In the genomic region with DNA sequence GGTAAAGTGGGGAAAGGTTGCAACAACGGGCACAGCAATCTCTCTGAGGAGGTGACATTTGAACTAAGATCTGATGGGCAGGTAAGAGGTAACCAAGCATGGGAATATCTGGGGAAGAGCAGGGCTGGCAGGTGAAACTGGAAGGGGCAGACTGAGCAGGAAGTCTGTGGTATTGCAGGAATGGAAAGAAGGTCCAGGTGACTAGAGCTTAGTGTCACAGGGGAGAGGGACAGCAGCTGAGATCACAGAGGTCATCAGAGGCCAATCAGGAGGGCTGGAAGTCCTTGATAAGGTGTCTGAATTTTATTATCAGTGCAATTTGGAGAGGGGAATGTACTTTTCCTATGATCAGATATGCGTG, we compare ENCODE assay signal across 2 cellular contexts.
TF ChIP-seq lines count a peak whose summit lies in the region.

No MANE protein-coding gene starts in this region.

TF ChIP-seq in HCT116, 20 proteins besides CTCF, POLR2A, EP300 and RAD21:
- TF ChIP-seq, protein P1, sequence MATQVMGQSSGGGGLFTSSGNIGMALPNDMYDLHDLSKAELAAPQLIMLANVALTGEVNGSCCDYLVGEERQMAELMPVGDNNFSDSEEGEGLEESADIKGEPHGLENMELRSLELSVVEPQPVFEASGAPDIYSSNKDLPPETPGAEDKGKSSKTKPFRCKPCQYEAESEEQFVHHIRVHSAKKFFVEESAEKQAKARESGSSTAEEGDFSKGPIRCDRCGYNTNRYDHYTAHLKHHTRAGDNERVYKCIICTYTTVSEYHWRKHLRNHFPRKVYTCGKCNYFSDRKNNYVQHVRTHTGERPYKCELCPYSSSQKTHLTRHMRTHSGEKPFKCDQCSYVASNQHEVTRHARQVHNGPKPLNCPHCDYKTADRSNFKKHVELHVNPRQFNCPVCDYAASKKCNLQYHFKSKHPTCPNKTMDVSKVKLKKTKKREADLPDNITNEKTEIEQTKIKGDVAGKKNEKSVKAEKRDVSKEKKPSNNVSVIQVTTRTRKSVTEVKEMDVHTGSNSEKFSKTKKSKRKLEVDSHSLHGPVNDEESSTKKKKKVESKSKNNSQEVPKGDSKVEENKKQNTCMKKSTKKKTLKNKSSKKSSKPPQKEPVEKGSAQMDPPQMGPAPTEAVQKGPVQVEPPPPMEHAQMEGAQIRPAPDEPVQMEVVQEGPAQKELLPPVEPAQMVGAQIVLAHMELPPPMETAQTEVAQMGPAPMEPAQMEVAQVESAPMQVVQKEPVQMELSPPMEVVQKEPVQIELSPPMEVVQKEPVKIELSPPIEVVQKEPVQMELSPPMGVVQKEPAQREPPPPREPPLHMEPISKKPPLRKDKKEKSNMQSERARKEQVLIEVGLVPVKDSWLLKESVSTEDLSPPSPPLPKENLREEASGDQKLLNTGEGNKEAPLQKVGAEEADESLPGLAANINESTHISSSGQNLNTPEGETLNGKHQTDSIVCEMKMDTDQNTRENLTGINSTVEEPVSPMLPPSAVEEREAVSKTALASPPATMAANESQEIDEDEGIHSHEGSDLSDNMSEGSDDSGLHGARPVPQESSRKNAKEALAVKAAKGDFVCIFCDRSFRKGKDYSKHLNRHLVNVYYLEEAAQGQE (IDR thresholded peaks at IDR 0.05; ENCODE audit: low read depth) = no peak
- TF ChIP-seq, protein P2, sequence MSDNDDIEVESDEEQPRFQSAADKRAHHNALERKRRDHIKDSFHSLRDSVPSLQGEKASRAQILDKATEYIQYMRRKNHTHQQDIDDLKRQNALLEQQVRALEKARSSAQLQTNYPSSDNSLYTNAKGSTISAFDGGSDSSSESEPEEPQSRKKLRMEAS (IDR thresholded peaks at IDR 0.05) = no peak
- TF ChIP-seq ZFX (IDR thresholded peaks at IDR 0.05) (no peak), SRF (IDR thresholded peaks at IDR 0.05; ENCODE audit: low read depth) (no peak), EZH2 (IDR thresholded peaks at IDR 0.05) (no peak), JUND (IDR thresholded peaks at IDR 0.05) (no peak), POLR2AphosphoS5 (IDR thresholded peaks at IDR 0.05; ENCODE audit: low read depth, low read length) (no peak), ZNF274 (IDR thresholded peaks at IDR 0.05; ENCODE audit: low read depth, low read length) (no peak), YY1 (IDR thresholded peaks at IDR 0.05; ENCODE audit: extremely low read depth, insufficient replicate concordance, low read depth, low read length) (no peak)
- TF ChIP-seq, protein P3, sequence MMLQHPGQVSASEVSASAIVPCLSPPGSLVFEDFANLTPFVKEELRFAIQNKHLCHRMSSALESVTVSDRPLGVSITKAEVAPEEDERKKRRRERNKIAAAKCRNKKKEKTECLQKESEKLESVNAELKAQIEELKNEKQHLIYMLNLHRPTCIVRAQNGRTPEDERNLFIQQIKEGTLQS (IDR thresholded peaks at IDR 0.05) = no peak
- TF ChIP-seq, protein P4, sequence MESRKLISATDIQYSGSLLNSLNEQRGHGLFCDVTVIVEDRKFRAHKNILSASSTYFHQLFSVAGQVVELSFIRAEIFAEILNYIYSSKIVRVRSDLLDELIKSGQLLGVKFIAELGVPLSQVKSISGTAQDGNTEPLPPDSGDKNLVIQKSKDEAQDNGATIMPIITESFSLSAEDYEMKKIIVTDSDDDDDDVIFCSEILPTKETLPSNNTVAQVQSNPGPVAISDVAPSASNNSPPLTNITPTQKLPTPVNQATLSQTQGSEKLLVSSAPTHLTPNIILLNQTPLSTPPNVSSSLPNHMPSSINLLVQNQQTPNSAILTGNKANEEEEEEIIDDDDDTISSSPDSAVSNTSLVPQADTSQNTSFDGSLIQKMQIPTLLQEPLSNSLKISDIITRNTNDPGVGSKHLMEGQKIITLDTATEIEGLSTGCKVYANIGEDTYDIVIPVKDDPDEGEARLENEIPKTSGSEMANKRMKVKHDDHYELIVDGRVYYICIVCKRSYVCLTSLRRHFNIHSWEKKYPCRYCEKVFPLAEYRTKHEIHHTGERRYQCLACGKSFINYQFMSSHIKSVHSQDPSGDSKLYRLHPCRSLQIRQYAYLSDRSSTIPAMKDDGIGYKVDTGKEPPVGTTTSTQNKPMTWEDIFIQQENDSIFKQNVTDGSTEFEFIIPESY (IDR thresholded peaks at IDR 0.05; ENCODE audit: extremely low read depth, insufficient replicate concordance, low read length) = no peak

TF ChIP-seq in WTC11, 78 proteins besides CTCF, POLR2A, EP300 and RAD21 (continues in another document):
- TF ChIP-seq IRF2 (CRISPR knock-in tag; IDR thresholded peaks at IDR 0.05; ENCODE audit: borderline replicate concordance, low read depth) = no peak
- no peak for TF ChIP-seq ESRRA (CRISPR knock-in tag; IDR thresholded peaks at IDR 0.05; ENCODE audit: borderline replicate concordance)
- no peak for TF ChIP-seq SP1 (CRISPR knock-in tag; conservative IDR thresholded peaks at IDR 0.05)
- TF ChIP-seq, protein P5, sequence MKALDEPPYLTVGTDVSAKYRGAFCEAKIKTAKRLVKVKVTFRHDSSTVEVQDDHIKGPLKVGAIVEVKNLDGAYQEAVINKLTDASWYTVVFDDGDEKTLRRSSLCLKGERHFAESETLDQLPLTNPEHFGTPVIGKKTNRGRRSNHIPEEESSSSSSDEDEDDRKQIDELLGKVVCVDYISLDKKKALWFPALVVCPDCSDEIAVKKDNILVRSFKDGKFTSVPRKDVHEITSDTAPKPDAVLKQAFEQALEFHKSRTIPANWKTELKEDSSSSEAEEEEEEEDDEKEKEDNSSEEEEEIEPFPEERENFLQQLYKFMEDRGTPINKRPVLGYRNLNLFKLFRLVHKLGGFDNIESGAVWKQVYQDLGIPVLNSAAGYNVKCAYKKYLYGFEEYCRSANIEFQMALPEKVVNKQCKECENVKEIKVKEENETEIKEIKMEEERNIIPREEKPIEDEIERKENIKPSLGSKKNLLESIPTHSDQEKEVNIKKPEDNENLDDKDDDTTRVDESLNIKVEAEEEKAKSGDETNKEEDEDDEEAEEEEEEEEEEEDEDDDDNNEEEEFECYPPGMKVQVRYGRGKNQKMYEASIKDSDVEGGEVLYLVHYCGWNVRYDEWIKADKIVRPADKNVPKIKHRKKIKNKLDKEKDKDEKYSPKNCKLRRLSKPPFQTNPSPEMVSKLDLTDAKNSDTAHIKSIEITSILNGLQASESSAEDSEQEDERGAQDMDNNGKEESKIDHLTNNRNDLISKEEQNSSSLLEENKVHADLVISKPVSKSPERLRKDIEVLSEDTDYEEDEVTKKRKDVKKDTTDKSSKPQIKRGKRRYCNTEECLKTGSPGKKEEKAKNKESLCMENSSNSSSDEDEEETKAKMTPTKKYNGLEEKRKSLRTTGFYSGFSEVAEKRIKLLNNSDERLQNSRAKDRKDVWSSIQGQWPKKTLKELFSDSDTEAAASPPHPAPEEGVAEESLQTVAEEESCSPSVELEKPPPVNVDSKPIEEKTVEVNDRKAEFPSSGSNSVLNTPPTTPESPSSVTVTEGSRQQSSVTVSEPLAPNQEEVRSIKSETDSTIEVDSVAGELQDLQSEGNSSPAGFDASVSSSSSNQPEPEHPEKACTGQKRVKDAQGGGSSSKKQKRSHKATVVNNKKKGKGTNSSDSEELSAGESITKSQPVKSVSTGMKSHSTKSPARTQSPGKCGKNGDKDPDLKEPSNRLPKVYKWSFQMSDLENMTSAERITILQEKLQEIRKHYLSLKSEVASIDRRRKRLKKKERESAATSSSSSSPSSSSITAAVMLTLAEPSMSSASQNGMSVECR (CRISPR knock-in tag; IDR thresholded peaks at IDR 0.05; ENCODE audit: borderline replicate concordance) = no peak
- TF ChIP-seq, protein P6, sequence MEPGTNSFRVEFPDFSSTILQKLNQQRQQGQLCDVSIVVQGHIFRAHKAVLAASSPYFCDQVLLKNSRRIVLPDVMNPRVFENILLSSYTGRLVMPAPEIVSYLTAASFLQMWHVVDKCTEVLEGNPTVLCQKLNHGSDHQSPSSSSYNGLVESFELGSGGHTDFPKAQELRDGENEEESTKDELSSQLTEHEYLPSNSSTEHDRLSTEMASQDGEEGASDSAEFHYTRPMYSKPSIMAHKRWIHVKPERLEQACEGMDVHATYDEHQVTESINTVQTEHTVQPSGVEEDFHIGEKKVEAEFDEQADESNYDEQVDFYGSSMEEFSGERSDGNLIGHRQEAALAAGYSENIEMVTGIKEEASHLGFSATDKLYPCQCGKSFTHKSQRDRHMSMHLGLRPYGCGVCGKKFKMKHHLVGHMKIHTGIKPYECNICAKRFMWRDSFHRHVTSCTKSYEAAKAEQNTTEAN (CRISPR knock-in tag; IDR thresholded peaks at IDR 0.05) = no peak
- no peak for TF ChIP-seq CREM (CRISPR knock-in tag; IDR thresholded peaks at IDR 0.05)
- TF ChIP-seq, protein P7, sequence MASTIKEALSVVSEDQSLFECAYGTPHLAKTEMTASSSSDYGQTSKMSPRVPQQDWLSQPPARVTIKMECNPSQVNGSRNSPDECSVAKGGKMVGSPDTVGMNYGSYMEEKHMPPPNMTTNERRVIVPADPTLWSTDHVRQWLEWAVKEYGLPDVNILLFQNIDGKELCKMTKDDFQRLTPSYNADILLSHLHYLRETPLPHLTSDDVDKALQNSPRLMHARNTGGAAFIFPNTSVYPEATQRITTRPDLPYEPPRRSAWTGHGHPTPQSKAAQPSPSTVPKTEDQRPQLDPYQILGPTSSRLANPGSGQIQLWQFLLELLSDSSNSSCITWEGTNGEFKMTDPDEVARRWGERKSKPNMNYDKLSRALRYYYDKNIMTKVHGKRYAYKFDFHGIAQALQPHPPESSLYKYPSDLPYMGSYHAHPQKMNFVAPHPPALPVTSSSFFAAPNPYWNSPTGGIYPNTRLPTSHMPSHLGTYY (CRISPR knock-in tag; IDR thresholded peaks at IDR 0.05) = no peak
- TF ChIP-seq, protein P8, sequence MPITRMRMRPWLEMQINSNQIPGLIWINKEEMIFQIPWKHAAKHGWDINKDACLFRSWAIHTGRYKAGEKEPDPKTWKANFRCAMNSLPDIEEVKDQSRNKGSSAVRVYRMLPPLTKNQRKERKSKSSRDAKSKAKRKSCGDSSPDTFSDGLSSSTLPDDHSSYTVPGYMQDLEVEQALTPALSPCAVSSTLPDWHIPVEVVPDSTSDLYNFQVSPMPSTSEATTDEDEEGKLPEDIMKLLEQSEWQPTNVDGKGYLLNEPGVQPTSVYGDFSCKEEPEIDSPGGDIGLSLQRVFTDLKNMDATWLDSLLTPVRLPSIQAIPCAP (CRISPR knock-in tag; IDR thresholded peaks at IDR 0.05) = no peak
- TF ChIP-seq FOXP1 (CRISPR knock-in tag; IDR thresholded peaks at IDR 0.05; ENCODE audit: borderline replicate concordance) = no peak
- no peak for TF ChIP-seq SMAD4 (CRISPR knock-in tag; IDR thresholded peaks at IDR 0.05)
- TF ChIP-seq, protein P9, sequence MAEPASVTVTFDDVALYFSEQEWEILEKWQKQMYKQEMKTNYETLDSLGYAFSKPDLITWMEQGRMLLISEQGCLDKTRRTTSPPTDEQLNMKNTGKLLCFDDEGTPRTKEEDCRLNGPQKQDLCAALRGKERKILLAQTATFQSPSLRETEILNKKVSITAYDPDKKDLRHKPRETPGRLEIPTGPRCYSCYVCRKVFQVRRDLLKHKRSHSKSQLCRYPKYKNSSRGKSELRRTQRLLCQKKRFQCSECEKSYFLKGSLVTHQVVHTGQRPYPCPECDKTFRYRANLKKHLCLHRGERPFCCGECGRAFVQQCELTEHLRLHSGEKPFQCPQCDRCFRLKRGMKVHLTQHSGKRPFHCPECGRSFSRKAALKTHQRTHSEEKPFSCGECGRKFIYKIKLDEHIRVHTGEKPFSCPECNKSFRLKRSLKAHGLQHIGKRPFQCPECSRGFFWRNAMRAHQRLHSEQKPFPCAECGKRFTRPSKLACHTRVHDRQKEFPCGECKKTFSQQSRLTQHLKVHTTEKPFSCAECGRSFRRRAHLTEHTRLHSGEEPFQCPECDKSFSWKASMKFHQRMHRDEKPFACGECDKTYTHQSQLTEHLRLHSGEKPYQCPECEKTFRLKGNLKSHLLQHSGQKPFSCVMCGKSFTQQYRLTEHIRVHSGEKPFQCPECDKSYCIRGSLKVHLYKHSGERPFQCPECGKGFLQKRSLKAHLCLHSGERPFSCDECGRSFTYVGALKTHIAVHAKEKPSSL (CRISPR knock-in tag; conservative IDR thresholded peaks at IDR 0.05) = no peak
- TF ChIP-seq, protein P10, sequence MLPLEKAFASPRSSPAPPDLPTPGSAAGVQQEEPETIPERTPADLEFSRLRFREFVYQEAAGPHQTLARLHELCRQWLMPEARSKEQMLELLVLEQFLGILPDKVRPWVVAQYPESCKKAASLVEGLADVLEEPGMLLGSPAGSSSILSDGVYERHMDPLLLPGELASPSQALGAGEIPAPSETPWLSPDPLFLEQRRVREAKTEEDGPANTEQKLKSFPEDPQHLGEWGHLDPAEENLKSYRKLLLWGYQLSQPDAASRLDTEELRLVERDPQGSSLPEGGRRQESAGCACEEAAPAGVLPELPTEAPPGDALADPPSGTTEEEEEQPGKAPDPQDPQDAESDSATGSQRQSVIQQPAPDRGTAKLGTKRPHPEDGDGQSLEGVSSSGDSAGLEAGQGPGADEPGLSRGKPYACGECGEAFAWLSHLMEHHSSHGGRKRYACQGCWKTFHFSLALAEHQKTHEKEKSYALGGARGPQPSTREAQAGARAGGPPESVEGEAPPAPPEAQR (CRISPR knock-in tag; IDR thresholded peaks at IDR 0.05) = no peak
- no peak for TF ChIP-seq GRHL2 (CRISPR knock-in tag; IDR thresholded peaks at IDR 0.05; ENCODE audit: insufficient replicate concordance, severe bottlenecking)
- no peak for TF ChIP-seq ZNF263 (CRISPR knock-in tag; IDR thresholded peaks at IDR 0.05; ENCODE audit: low read depth)
- TF ChIP-seq, protein P11, sequence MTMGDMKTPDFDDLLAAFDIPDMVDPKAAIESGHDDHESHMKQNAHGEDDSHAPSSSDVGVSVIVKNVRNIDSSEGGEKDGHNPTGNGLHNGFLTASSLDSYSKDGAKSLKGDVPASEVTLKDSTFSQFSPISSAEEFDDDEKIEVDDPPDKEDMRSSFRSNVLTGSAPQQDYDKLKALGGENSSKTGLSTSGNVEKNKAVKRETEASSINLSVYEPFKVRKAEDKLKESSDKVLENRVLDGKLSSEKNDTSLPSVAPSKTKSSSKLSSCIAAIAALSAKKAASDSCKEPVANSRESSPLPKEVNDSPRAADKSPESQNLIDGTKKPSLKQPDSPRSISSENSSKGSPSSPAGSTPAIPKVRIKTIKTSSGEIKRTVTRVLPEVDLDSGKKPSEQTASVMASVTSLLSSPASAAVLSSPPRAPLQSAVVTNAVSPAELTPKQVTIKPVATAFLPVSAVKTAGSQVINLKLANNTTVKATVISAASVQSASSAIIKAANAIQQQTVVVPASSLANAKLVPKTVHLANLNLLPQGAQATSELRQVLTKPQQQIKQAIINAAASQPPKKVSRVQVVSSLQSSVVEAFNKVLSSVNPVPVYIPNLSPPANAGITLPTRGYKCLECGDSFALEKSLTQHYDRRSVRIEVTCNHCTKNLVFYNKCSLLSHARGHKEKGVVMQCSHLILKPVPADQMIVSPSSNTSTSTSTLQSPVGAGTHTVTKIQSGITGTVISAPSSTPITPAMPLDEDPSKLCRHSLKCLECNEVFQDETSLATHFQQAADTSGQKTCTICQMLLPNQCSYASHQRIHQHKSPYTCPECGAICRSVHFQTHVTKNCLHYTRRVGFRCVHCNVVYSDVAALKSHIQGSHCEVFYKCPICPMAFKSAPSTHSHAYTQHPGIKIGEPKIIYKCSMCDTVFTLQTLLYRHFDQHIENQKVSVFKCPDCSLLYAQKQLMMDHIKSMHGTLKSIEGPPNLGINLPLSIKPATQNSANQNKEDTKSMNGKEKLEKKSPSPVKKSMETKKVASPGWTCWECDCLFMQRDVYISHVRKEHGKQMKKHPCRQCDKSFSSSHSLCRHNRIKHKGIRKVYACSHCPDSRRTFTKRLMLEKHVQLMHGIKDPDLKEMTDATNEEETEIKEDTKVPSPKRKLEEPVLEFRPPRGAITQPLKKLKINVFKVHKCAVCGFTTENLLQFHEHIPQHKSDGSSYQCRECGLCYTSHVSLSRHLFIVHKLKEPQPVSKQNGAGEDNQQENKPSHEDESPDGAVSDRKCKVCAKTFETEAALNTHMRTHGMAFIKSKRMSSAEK (CRISPR knock-in tag; IDR thresholded peaks at IDR 0.05; ENCODE audit: borderline replicate concordance) = no peak
